8 cellular contexts compared by ENCODE assay signal in the genomic region with DNA sequence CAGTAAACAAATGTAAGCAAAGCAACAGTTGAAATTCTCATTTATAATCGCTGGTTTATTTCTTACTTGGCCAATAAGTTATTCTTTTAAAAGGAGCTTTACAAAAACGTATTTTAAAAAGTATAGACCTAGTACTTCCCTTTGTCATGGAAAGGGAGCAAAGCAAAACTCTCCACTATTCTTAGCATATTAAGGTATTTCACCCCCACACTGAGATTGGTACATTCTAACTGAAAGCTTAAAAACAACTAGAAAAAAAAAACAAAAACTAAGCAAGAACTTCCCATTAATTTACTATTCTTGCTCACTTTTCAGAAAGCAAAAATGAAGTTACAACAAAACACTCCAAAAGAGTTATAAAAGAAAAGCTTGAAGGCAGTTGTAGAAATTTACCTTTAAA. TPM values are rescaled to one million over a fixed set of nuclear protein-coding genes. Genes with fewer than 3 reads are reported as not detected.
DNase-seq lines count a peak whose midpoint lies in the region; ATAC-seq and FAIRE-seq lines count a peak whose summit lies in the region.

No MANE protein-coding gene starts in this region.

- peak overlapping the region; percentile 88 for H3K4me3 Mint-ChIP-seq in T-helper 1 cell treated with Interleukin-12 subunit alpha and Interleukin-12 subunit beta and Interleukin-4 antibody, amounts not matched to agents 30 μg/mL and 1 μg/mL, for 36 hours
- H3K4me3 Mint-ChIP-seq in activated T-helper 17 cell treated with anti-CD3 and anti-CD28 coated beads, Interleukin-2, amount 50 U/mL, for 72 hours: peak overlapping the region; percentile 97

- no peak for ATAC-seq in activated T-helper 17 cell treated with anti-CD3 and anti-CD28 coated beads, Interleukin-2, amount 50 U/mL, for 72 hours (replicated peaks)

- peak overlapping the region; percentile 93 for H3K27ac Mint-ChIP-seq in T-helper 1 cell treated with Interleukin-12 subunit alpha and Interleukin-12 subunit beta and Interleukin-4 antibody, amounts not matched to agents 30 μg/mL and 1 μg/mL, for 36 hours
- H3K27ac Mint-ChIP-seq in activated T-helper 17 cell treated with anti-CD3 and anti-CD28 coated beads, Interleukin-2, amount 50 U/mL, for 72 hours: peak overlapping the region; percentile 97

- peaks cover 13% of the 10 kb centered on the region for H3K36me3 ChIP-seq in iPS-20b (ENCODE audit: insufficient read depth, low read depth, low read length)
- peaks cover 0 to 3% (median 0%) of the 10 kb centered on the region in 5 donors for H3K36me3 ChIP-seq in subcutaneous abdominal adipose tissue (ENCODE audit: control insufficient read depth in 5 of 5, insufficient read depth in 5 of 5, low read length in 5 of 5)

- H3K4me3 ChIP-seq in iPS-20b (ENCODE audit: low read length) (peak overlapping the region; percentile 96), subcutaneous abdominal adipose tissue (ENCODE audit: low read depth in 1 of 5, low read length in 5 of 5) (peak overlapping the region; percentile 88 to 100 (median 93))

- H3K9me3 ChIP-seq in iPS-20b (ENCODE audit: insufficient read depth, low read depth, low read length): no peaks in the 10 kb centered on the region
- H3K9me3 ChIP-seq in subcutaneous abdominal adipose tissue (ENCODE audit: control insufficient read depth in 5 of 5, low read length in 5 of 5): no peaks in the 10 kb centered on the region

- H3K27ac ChIP-seq in iPS-20b (ENCODE audit: low read length): no peak overlapping the region
- H3K27ac ChIP-seq in subcutaneous abdominal adipose tissue (ENCODE audit: low read depth, low read length): peak overlapping the region; percentile 97

- H3K27me3 ChIP-seq in iPS-20b (ENCODE audit: insufficient read depth, low read length) (no peaks in the 10 kb centered on the region), subcutaneous abdominal adipose tissue (ENCODE audit: control insufficient read depth in 5 of 5, insufficient read depth in 4 of 5, low read length in 5 of 5) (no peaks in the 10 kb centered on the region)

- no peaks in the 10 kb centered on the region for H3K9me3 Mint-ChIP-seq in T-helper 1 cell treated with Interleukin-12 subunit alpha and Interleukin-12 subunit beta and Interleukin-4 antibody, amounts not matched to agents 30 μg/mL and 1 μg/mL, for 36 hours
- no peaks in the 10 kb centered on the region for H3K9me3 Mint-ChIP-seq in activated T-helper 17 cell treated with anti-CD3 and anti-CD28 coated beads, Interleukin-2, amount 50 U/mL, for 72 hours

- peaks cover 22% of the 10 kb centered on the region for H3K4me1 ChIP-seq in iPS-20b (ENCODE audit: insufficient read depth, low read length)
- H3K4me1 ChIP-seq in subcutaneous abdominal adipose tissue (ENCODE audit: control insufficient read depth in 5 of 5, insufficient read depth in 5 of 5, low read length in 5 of 5): peaks cover 13 to 42% (median 29%) of the 10 kb centered on the region in 5 donors

- no peak for FAIRE-seq in HTR-8/SVneo (lab: Jason Lieb, UNC)

- DNase-seq in T-helper 1 cell (no peak), NCI-H446 (lab: John Stamatoyannopoulos, UW) (no peak), DMS 273 (lab: John Stamatoyannopoulos, UW; ENCODE audit: unreplicated experiment) (no peak), HTR-8/SVneo (ENCODE audit: insufficient read length, low spot score) (no peak)

- H3K27me3 Mint-ChIP-seq in T-helper 1 cell treated with Interleukin-12 subunit alpha and Interleukin-12 subunit beta and Interleukin-4 antibody, amounts not matched to agents 30 μg/mL and 1 μg/mL, for 36 hours (ENCODE audit: low read depth): no peaks in the 10 kb centered on the region
- H3K27me3 Mint-ChIP-seq in activated T-helper 17 cell treated with anti-CD3 and anti-CD28 coated beads, Interleukin-2, amount 50 U/mL, for 72 hours: no peaks in the 10 kb centered on the region

- H3K4me1 Mint-ChIP-seq in T-helper 1 cell treated with Interleukin-12 subunit alpha and Interleukin-12 subunit beta and Interleukin-4 antibody, amounts not matched to agents 30 μg/mL and 1 μg/mL, for 36 hours (ENCODE audit: low read depth): peaks cover 34% of the 10 kb centered on the region
- peaks cover 31% of the 10 kb centered on the region for H3K4me1 Mint-ChIP-seq in activated T-helper 17 cell treated with anti-CD3 and anti-CD28 coated beads, Interleukin-2, amount 50 U/mL, for 72 hours

- peaks cover 22% of the 10 kb centered on the region for H3K36me3 Mint-ChIP-seq in T-helper 1 cell treated with Interleukin-12 subunit alpha and Interleukin-12 subunit beta and Interleukin-4 antibody, amounts not matched to agents 30 μg/mL and 1 μg/mL, for 36 hours (ENCODE audit: low read depth)
- H3K36me3 Mint-ChIP-seq in activated T-helper 17 cell treated with anti-CD3 and anti-CD28 coated beads, Interleukin-2, amount 50 U/mL, for 72 hours (ENCODE audit: low read depth): peaks cover 65% of the 10 kb centered on the region

- peak overlapping the region; percentile 92; the same call in 1 of the 2 replicates for H3K9ac ChIP-seq in iPS-20b (ENCODE audit: low read depth, low read length)
- H3K9ac ChIP-seq in subcutaneous abdominal adipose tissue (ENCODE audit: low read length in 5 of 5): peak overlapping the region in 4 of 5 donors; percentile 83 to 96 (median 94)

RNA-seq across cellular contexts. Expression of a gene that starts 1.4 kb away (rescaled TPM):
- 10 to 100 TPM; 34.6 to 65.3 TPM for total RNA-seq in activated T-helper 17 cell treated with anti-CD3 and anti-CD28 coated beads, Interleukin-2, amount 50 U/mL, for 72 hours

RNA-seq across cellular contexts. Expression of a gene that starts 1.5 kb away (rescaled TPM):
- total RNA-seq in activated T-helper 17 cell treated with anti-CD3 and anti-CD28 coated beads, Interleukin-2, amount 50 U/mL, for 72 hours: 10 to 100 TPM; 18.1 to 19.8 TPM
